In genomic region chr13:112588490-112589297, GRCh38 we compare ENCODE assay signal across 8 cellular contexts. TPM values are rescaled to one million over a fixed set of nuclear protein-coding genes. Genes with fewer than 3 reads are reported as not detected.
DNase-seq lines count a peak whose midpoint lies in the region; TF ChIP-seq lines count a peak whose summit lies in the region.

No MANE protein-coding gene starts in this region.

- H3K27me3 Mint-ChIP-seq in activated naive CD4-positive, alpha-beta T cell treated with anti-CD3 and anti-CD28 coated beads for 36 hours (ENCODE audit: low read depth): no peaks in the 10 kb centered on the region

- H3K27ac Mint-ChIP-seq in activated naive CD4-positive, alpha-beta T cell treated with anti-CD3 and anti-CD28 coated beads for 36 hours: peak overlapping the region; percentile 95

- H3K4me1 ChIP-seq in esophagus muscularis mucosa (peaks cover 24 to 35% (median 32%) of the 10 kb centered on the region in 4 donors), rectal smooth muscle tissue (ENCODE audit: control insufficient read depth, insufficient read depth, low read length) (peaks cover 5% of the 10 kb centered on the region)

- whole genome bisulfite sequencing in esophagus muscularis mucosa: 64% methylated on average over 33 of the region's 33 CpGs

- peaks cover 36% of the 10 kb centered on the region for H3K4me1 Mint-ChIP-seq in activated naive CD4-positive, alpha-beta T cell treated with anti-CD3 and anti-CD28 coated beads for 36 hours (ENCODE audit: low read depth)

- no peak for TF ChIP-seq CTCF in esophagus muscularis mucosa (IDR thresholded peaks at IDR 0.05)

- no peak for TF ChIP-seq EP300 in esophagus muscularis mucosa (IDR thresholded peaks at IDR 0.05)

- CTCF ChIA-PET in activated naive CD4-positive, alpha-beta T cell treated with anti-CD3 and anti-CD28 coated beads for 36 hours (lab: Charles Lee): interaction anchor here (0.6 to 2.6 kb wide), 4 partner anchors 9 to 467 kb away, joined by 3 to 30 read pairs (median 3); no protein-coding TSS in a partner anchor

- peak; percentile 23 for DNase-seq in activated naive CD4-positive, alpha-beta T cell treated with anti-CD3 and anti-CD28 coated beads for 36 hours
- DNase-seq in activated naive CD4-positive, alpha-beta T cell treated with anti-CD3 and anti-CD28 coated beads, Interleukin-2, amount 50 U/mL, for 16 hours: no peak
- DNase-seq in SIG-M5 treated with dmso at 0.1 percent for 504 hours (lab: John Stamatoyannopoulos, UW; ENCODE audit: unreplicated experiment): peak; percentile 96
- DNase-seq in esophagus muscularis mucosa (ENCODE audit: extremely low spot score): no peak
- DNase-seq in hypothalamus (lab: John Stamatoyannopoulos, UW): no peak
- no peak for DNase-seq in NCI-H1694 (lab: John Stamatoyannopoulos, UW)
- DNase-seq in COR-L47 (lab: John Stamatoyannopoulos, UW): no peak

- H3K36me3 Mint-ChIP-seq in activated naive CD4-positive, alpha-beta T cell treated with anti-CD3 and anti-CD28 coated beads for 36 hours (ENCODE audit: low read depth): peaks cover 17% of the 10 kb centered on the region

- peak overlapping the region; percentile 46 for H3K9ac ChIP-seq in rectal smooth muscle tissue (ENCODE audit: low read length)

- peak overlapping the region; percentile 75 to 98 (median 91) for H3K4me3 ChIP-seq in esophagus muscularis mucosa
- H3K4me3 ChIP-seq in rectal smooth muscle tissue (ENCODE audit: low read length): peak overlapping the region; percentile 91

- peak overlapping the region; percentile 96 for H3K4me3 Mint-ChIP-seq in activated naive CD4-positive, alpha-beta T cell treated with anti-CD3 and anti-CD28 coated beads for 36 hours

- no peaks in the 10 kb centered on the region for H3K9me3 Mint-ChIP-seq in activated naive CD4-positive, alpha-beta T cell treated with anti-CD3 and anti-CD28 coated beads for 36 hours

- H3K27ac ChIP-seq in esophagus muscularis mucosa (replicated peaks in 1 of 4): peak overlapping the region; percentile 94 to 100 (median 96)
- peak overlapping the region; percentile 97 for H3K27ac ChIP-seq in rectal smooth muscle tissue (ENCODE audit: low read depth, low read length)

- no peak for TF ChIP-seq POLR2A in esophagus muscularis mucosa (IDR thresholded peaks at IDR 0.05; ENCODE audit: low read depth)

- H3K36me3 ChIP-seq in esophagus muscularis mucosa (no peaks in the 10 kb centered on the region), rectal smooth muscle tissue (ENCODE audit: control insufficient read depth, insufficient read depth, low read length) (no peaks in the 10 kb centered on the region)

- intact Hi-C loops in activated naive CD4-positive, alpha-beta T cell treated with anti-CD3 and anti-CD28 coated beads for 36 hours (cut with micrococcal nuclease): loop anchor here (1.0 to 10.0 kb wide), 5 partner anchors 51 to 1874 kb away; partner anchors contain the start of gene ANKRD10
- intact Hi-C loops in esophagus muscularis mucosa (cut with DNase I): no loop called here

- H3K27me3 ChIP-seq in esophagus muscularis mucosa (no peaks in the 10 kb centered on the region), rectal smooth muscle tissue (ENCODE audit: control insufficient read depth, insufficient read depth, low read length) (no peaks in the 10 kb centered on the region)

- no peaks in the 10 kb centered on the region for H3K9me3 ChIP-seq in esophagus muscularis mucosa

RNA-seq across cellular contexts. Expression of gene TUBGCP3, which starts 0.7 kb away (rescaled TPM):
- 10 to 100 TPM; 87.5 to 88.3 TPM for total RNA-seq in activated naive CD4-positive, alpha-beta T cell treated with anti-CD3 and anti-CD28 coated beads for 36 hours
- 10 to 100 TPM; 25.2 to 33.6 (median 30.6) TPM for total RNA-seq in esophagus muscularis mucosa

Comparison
In these comparisons a context has a peak if more than half of its experiments do, and no peak if none do; other contexts are left out.
1. DNase-seq: peak in activated naive CD4-positive, alpha-beta T cell treated with anti-CD3 and anti-CD28 coated beads for 36 hours (single experiment) and SIG-M5 treated with dmso at 0.1 percent for 504 hours (single experiment); none in activated naive CD4-positive, alpha-beta T cell treated with anti-CD3 and anti-CD28 coated beads, Interleukin-2, amount 50 U/mL, for 16 hours (single experiment), esophagus muscularis mucosa (single experiment), hypothalamus (0 of 51), NCI-H1694 (single experiment) and COR-L47 (single experiment).